ENCODE assay signal across 8 cellular contexts in the genomic region with DNA sequence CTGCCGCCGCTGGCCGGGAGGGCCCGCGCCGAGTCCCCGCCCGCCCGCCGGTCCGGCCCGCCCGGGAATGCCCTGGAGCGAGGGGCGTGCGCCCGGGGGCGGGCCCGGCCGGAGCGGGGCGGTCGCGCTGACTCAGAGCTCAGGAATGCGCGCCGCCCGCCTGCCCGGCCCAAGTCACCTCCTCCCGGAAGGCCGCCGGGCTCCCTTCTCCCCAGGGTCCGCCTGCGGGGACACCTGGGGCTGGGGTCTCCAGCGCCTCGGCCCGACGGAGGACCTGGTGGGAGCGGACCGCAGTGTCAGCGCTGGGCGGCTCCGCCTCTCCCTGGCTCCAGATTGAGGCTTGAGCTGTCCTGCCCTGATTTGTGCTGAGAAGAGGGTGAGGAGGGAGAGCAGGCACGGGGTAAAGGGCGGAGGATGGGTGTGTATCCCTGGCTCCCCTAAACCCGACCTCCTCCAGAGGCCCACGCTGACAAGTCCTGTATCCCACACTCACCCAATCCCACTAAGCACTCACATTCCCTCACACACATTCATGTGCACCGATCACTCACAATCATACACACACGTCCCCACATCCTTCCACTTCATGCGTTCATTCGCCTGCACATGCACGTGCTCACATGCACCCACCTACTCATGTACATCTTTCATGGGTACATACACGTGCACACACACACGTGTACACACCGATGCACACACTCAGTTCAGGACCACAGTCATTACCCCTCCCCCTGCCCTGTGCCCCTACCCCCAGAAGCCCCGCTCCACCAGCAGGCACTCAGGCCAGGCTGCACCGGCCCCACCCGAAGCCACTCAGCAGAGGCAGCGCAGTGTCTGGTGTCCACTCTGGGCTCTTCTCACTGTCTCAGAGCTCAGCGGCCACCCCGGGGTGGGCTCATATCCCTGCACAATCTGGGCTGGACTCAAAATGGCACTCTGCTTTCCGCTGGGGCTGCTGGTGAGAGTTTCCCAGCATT. TPM values are rescaled to one million over a fixed set of nuclear protein-coding genes. Genes with fewer than 3 reads are reported as not detected.
DNase-seq lines count a peak whose midpoint lies in the region; ATAC-seq, FAIRE-seq and TF ChIP-seq lines count a peak whose summit lies in the region.

A gene with protein sequence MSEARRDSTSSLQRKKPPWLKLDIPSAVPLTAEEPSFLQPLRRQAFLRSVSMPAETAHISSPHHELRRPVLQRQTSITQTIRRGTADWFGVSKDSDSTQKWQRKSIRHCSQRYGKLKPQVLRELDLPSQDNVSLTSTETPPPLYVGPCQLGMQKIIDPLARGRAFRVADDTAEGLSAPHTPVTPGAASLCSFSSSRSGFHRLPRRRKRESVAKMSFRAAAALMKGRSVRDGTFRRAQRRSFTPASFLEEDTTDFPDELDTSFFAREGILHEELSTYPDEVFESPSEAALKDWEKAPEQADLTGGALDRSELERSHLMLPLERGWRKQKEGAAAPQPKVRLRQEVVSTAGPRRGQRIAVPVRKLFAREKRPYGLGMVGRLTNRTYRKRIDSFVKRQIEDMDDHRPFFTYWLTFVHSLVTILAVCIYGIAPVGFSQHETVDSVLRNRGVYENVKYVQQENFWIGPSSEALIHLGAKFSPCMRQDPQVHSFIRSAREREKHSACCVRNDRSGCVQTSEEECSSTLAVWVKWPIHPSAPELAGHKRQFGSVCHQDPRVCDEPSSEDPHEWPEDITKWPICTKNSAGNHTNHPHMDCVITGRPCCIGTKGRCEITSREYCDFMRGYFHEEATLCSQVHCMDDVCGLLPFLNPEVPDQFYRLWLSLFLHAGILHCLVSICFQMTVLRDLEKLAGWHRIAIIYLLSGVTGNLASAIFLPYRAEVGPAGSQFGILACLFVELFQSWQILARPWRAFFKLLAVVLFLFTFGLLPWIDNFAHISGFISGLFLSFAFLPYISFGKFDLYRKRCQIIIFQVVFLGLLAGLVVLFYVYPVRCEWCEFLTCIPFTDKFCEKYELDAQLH (minus strand): TSS at position 71 of the 977 bp plus-strand sequence. CDS start 7,616 bp downstream, outside the sequence.

- peak; percentile 53 to 60 for ATAC-seq in activated naive CD4-positive, alpha-beta T cell treated with anti-CD3 and anti-CD28 coated beads, Interleukin-2, amount 50 U/mL, for 72 hours
- peak; percentile 68 to 80 (median 74) for ATAC-seq in pancreas
- ATAC-seq in GM21515 (IDR thresholded peaks at IDR 0.05; ENCODE audit: unreplicated experiment): no peak
- no peak for ATAC-seq in HG02885 (IDR thresholded peaks at IDR 0.05; ENCODE audit: poor library complexity, unreplicated experiment)

- peaks cover 29% of the 10 kb centered on the region for H3K4me1 ChIP-seq in cardiac muscle cell (ENCODE audit: low read depth)
- peaks cover 12 to 26% (median 25%) of the 10 kb centered on the region in 3 donors for H3K4me1 ChIP-seq in pancreas

- H3K36me3 Mint-ChIP-seq in HFFc6 (ENCODE audit: low read depth): no peaks in the 10 kb centered on the region
- peaks cover 5 to 6% of the 10 kb centered on the region in 2 donors for H3K36me3 Mint-ChIP-seq in activated naive CD4-positive, alpha-beta T cell treated with anti-CD3 and anti-CD28 coated beads, Interleukin-2, amount 50 U/mL, for 72 hours

- H3K9me3 ChIP-seq in cardiac muscle cell (ENCODE audit: low read depth): no peaks in the 10 kb centered on the region
- no peaks in the 10 kb centered on the region for H3K9me3 ChIP-seq in pancreas

- H3K4me3 Mint-ChIP-seq in HFFc6: peak within 1 kb of the TSS; percentile 92

- no peaks in the 10 kb centered on the region for H3K27me3 ChIP-seq in cardiac muscle cell
- no peaks in the 10 kb centered on the region for H3K27me3 ChIP-seq in pancreas

- peak within 1 kb of the TSS; percentile 90 for H3K27ac Mint-ChIP-seq in HFFc6
- H3K27ac Mint-ChIP-seq in activated naive CD4-positive, alpha-beta T cell treated with anti-CD3 and anti-CD28 coated beads, Interleukin-2, amount 50 U/mL, for 72 hours: peak within 1 kb of the TSS in 1 of 2 donors; percentile 66

- TF ChIP-seq CTCF in HFFc6 (IDR thresholded peaks at IDR 0.05) (no peak), cardiac muscle cell (IDR thresholded peaks at IDR 0.05; ENCODE audit: low read depth, low read length) (no peak), pancreas (IDR thresholded peaks at IDR 0.05) (no peak)

- H3K9me3 Mint-ChIP-seq in HFFc6: no peaks in the 10 kb centered on the region
- no peaks in the 10 kb centered on the region for H3K9me3 Mint-ChIP-seq in activated naive CD4-positive, alpha-beta T cell treated with anti-CD3 and anti-CD28 coated beads, Interleukin-2, amount 50 U/mL, for 72 hours

- intact Hi-C loops in pancreas (cut with DNase I): no loop called here

- DNase-seq in AG08396 (ENCODE audit: low spot score) (peak; percentile 92), HFFc6 (no peak), cardiac muscle cell (ENCODE audit: low read depth in 1 of 2, low spot score in 1 of 2) (peak; percentile 71 to 83), pancreas (peak in 5 of 6 donors; percentile 54 to 85 (median 58)), GM19240 (ENCODE audit: insufficient read length, low spot score) (no peak)
- no peak for DNase-seq in activated naive CD4-positive, alpha-beta T cell treated with anti-CD3 and anti-CD28 coated beads, Interleukin-2, amount 50 U/mL, for 72 hours (ENCODE audit: low spot score in 2 of 2)

- H3K4me1 Mint-ChIP-seq in HFFc6 (ENCODE audit: low read depth): peaks cover 63% of the 10 kb centered on the region

- WGBS in pancreas, 2 donors: 22 to 31% methylated on average over 48 to 62 of the region's 62 CpGs

- H3K27me3 Mint-ChIP-seq in HFFc6 (ENCODE audit: insufficient read depth): peaks cover 3% of the 10 kb centered on the region

- FAIRE-seq in pancreas (lab: Jason Lieb, UNC): no peak

- H3K27ac ChIP-seq in cardiac muscle cell (peak within 1 kb of the TSS; percentile 88), pancreas (peak within 1 kb of the TSS; percentile 73 to 78 (median 74))

- H3K4me3 ChIP-seq in cardiac muscle cell (peak within 1 kb of the TSS; percentile 58), pancreas (peak within 1 kb of the TSS; percentile 48 to 74 (median 56))

- H3K36me3 ChIP-seq in cardiac muscle cell (no peaks in the 10 kb centered on the region), pancreas (no peaks in the 10 kb centered on the region)

RNA-seq across cellular contexts. Expression of the gene that starts here (rescaled TPM):
- total RNA-seq in HFFc6 (2021; fragmentation: NEBNext Ultra II Directional; extraction: Animal tissue kit (Norgen Biotek cat#: 25700)): 10 to 100 TPM; 54.9 to 65.8 (median 60.0) TPM
- total RNA-seq in activated naive CD4-positive, alpha-beta T cell treated with anti-CD3 and anti-CD28 coated beads, Interleukin-2, amount 50 U/mL, for 72 hours: under 1 TPM; 0.23 to 0.47 TPM
- total RNA-seq in cardiac muscle cell (27.2 and 28.2 TPM in 2 replicates), pancreas (10 to 100 TPM in 5 of 6 donors, 1 to 10 TPM in 1; 7.3 to 24.0 (median 11.2) TPM)
- polyA plus RNA-seq in cardiac muscle cell (27.9 and 38.2 TPM in 2 replicates), pancreas (10 to 100 TPM; 54.1 to 56.3 TPM)

Comparison
In these comparisons a context has a peak if more than half of its experiments do, and no peak if none do; other contexts are left out.
1. RNA of the gene that starts here (total RNA-seq): 54.9 to 65.8 TPM in HFFc6, 27.2 to 28.2 TPM in cardiac muscle cell and 7.3 to 24.0 TPM in pancreas; 0.23 to 0.47 TPM in activated naive CD4-positive, alpha-beta T cell treated with anti-CD3 and anti-CD28 coated beads, Interleukin-2, amount 50 U/mL, for 72 hours; every median in the first group is over 4 times any median in the second.
2. Peak in ATAC-seq in activated naive CD4-positive, alpha-beta T cell treated with anti-CD3 and anti-CD28 coated beads, Interleukin-2, amount 50 U/mL, for 72 hours; RNA of the gene not detected or under 1 TPM.
3. DNase-seq: peak in AG08396 (single experiment), cardiac muscle cell (2 of 2) and pancreas (5 of 6); none in HFFc6 (single experiment), activated naive CD4-positive, alpha-beta T cell treated with anti-CD3 and anti-CD28 coated beads, Interleukin-2, amount 50 U/mL, for 72 hours (0 of 2) and GM19240 (single experiment).
4. ATAC-seq: peak in pancreas (4 of 4); none in GM21515 (single experiment) and HG02885 (single experiment).